13 cellular contexts compared by ENCODE assay signal in genomic region chr3:10706156-10707088, GRCh38.
DNase-seq lines count a peak whose midpoint lies in the region; ATAC-seq and TF ChIP-seq lines count a peak whose summit lies in the region.
"Had no signal": no experiment of that assay in that cellular context is flagged by ENCODE, and none has a peak within 500 bp of the region (broad histone marks: within the 10 kb centered on the region; RNA-seq: fewer than 3 reads in every experiment).

No MANE protein-coding gene starts in this region.

- DNase-seq in NCI-H82 (lab: John Stamatoyannopoulos, UW) (peak; percentile 65), NCI-H82 treated with DMSO at 0.1 percent for 48 hours (lab: John Stamatoyannopoulos, UW; ENCODE audit: unreplicated experiment) (no peak), PC-3 (peak; percentile 8), epithelial cell of proximal tubule (ENCODE audit: low read depth) (no peak), retinal pigment epithelial cell (ENCODE audit: low read depth) (no peak), globus pallidus (ENCODE audit: low spot score) (no peak), NOMO-1 treated with DMSO at 0.1 percent for 48 hours (lab: John Stamatoyannopoulos, UW; ENCODE audit: unreplicated experiment) (no peak)
- DNase-seq: DMS79, left colon, NCI-H2029, upper lobe of left lung had no signal

- no peaks in the 10 kb centered on the region for H3K9me2 ChIP-seq in PC-3 (replicated peaks; ENCODE audit: low read length)

- H3K9ac ChIP-seq in PC-3 (ENCODE audit: low read length), result no peak overlapping the region

- ATAC-seq in PC-3 (peak; percentile 33; the same call in 1 of the 2 replicates), HG03442 (IDR thresholded peaks at IDR 0.05; ENCODE audit: unreplicated experiment) (no peak)
- ATAC-seq: left colon had no signal

- CTCF ChIA-PET in PC-3 (lab: Charles Lee), result no interaction called here

- H3K27ac ChIP-seq in PC-3 (ENCODE audit: low read length), result no peak overlapping the region
- H3K27ac ChIP-seq: neutrophil, upper lobe of left lung had no signal

- H3K79me2 ChIP-seq in PC-3 (ENCODE audit: low read length), result no peaks in the 10 kb centered on the region

- BruUV-seq in PC-3 (replicated peaks; lab: Mats Ljungman, UMichigan), result no TSS peak

- intact Hi-C loops in PC-3 (cut with micrococcal nuclease), result no loop called here

- no peaks in the 10 kb centered on the region for H3K9me3 ChIP-seq in PC-3 (ENCODE audit: low read length)
- H3K9me3 ChIP-seq: neutrophil, upper lobe of left lung had no signal

- H3F3A ChIP-seq in PC-3 (ENCODE audit: low read length, unreplicated experiment), result no peaks in the 10 kb centered on the region

- no peak overlapping the region for H3K4me2 ChIP-seq in PC-3 (ENCODE audit: low read length)

- H4K20me1 ChIP-seq in PC-3 (ENCODE audit: low read length), result no peaks in the 10 kb centered on the region

- no peaks in the 10 kb centered on the region for H3K36me3 ChIP-seq in PC-3 (ENCODE audit: low read depth, low read length)
- H3K36me3 ChIP-seq: neutrophil, upper lobe of left lung had no signal

- peaks cover 72% of the 10 kb centered on the region for H3K27me3 ChIP-seq in PC-3 (ENCODE audit: low read length)

- POLR2A ChIA-PET in PC-3 (lab: Charles Lee; ENCODE audit: unreplicated experiment), result no interaction called here

- no peak overlapping the region for H3K4me3 ChIP-seq in PC-3 (ENCODE audit: low read length)
- H3K4me3 ChIP-seq in epithelial cell of proximal tubule (ENCODE audit: low read depth, low read length), result no peak overlapping the region
- no peak overlapping the region for H3K4me3 ChIP-seq in retinal pigment epithelial cell (ENCODE audit: low read length)

- peak; percentile 44; the same call in 1 of the 2 replicates for TF ChIP-seq CTCF in PC-3 (conservative IDR thresholded peaks at IDR 0.05; ENCODE audit: low read depth, low read length)
- peak; percentile 30 for TF ChIP-seq CTCF in epithelial cell of proximal tubule (conservative IDR thresholded peaks at IDR 0.05; ENCODE audit: low read depth, low read length)
- peak; percentile 25 for TF ChIP-seq CTCF in retinal pigment epithelial cell (conservative IDR thresholded peaks at IDR 0.05; ENCODE audit: low read depth, low read length)

- H3K4me1 ChIP-seq in PC-3 (ENCODE audit: insufficient read depth, low read length), result no peaks in the 10 kb centered on the region

- no peak overlapping the region for H2AFZ ChIP-seq in PC-3 (ENCODE audit: low read length)

Comparison
In these comparisons a context has a peak if more than half of its experiments do, and no peak if none do; other contexts are left out.
1. DNase-seq: peak in NCI-H82 (single experiment) and PC-3 (single experiment); none in NCI-H82 treated with DMSO at 0.1 percent for 48 hours (single experiment), epithelial cell of proximal tubule (single experiment), retinal pigment epithelial cell (single experiment), globus pallidus (single experiment) and NOMO-1 treated with DMSO at 0.1 percent for 48 hours (single experiment).
2. Peak in every context shown above with its lines, with median percentiles within 50 percentile points of each other: CTCF ChIP-seq.